ENCODE assay signal across 8 cellular contexts in genomic region chr3:32684029-32684799, GRCh38. TPM values are rescaled to one million over a fixed set of nuclear protein-coding genes. Genes with fewer than 3 reads are reported as not detected.
A peak's percentile ranks its signal among the peaks of the same experiment; 100 is the strongest.
DNase-seq lines count a peak whose midpoint lies in the region; ATAC-seq and TF ChIP-seq lines count a peak whose summit lies in the region.

No MANE protein-coding gene starts in this region.

- no peak for DNase-seq in activated CD8-positive, alpha-beta memory T cell treated with anti-CD3 and anti-CD28 coated beads, Interleukin-2, amount 10 ng/mL, durations not matched to agents 7 days and 5 days
- DNase-seq in activated CD8-positive, alpha-beta memory T cell treated with anti-CD3 and anti-CD28 coated beads, Interleukin-2, amount 50 U/mL, for 4 hours = no peak
- no peak for DNase-seq in activated naive CD8-positive, alpha-beta T cell treated with anti-CD3 and anti-CD28 coated beads, Interleukin-2, amount 10 ng/mL, durations not matched to agents 7 days and 5 days
- DNase-seq in left lung (no peak), Ammon's horn (ENCODE audit: low spot score) (no peak)

- H3K36me3 ChIP-seq in left lung (no peaks in the 10 kb centered on the region), thymus (ENCODE audit: control insufficient read depth, insufficient read depth) (no peaks in the 10 kb centered on the region)

- WGBS in thymus = 47% methylated on average over 4 of the region's 4 CpGs

- H3K4me1 ChIP-seq in left lung (peaks cover 0 to 20% of the 10 kb centered on the region in 2 donors), thymus (ENCODE audit: control insufficient read depth, insufficient read depth, low read length) (peaks cover 11% of the 10 kb centered on the region)

- no peaks in the 10 kb centered on the region for H3K9me3 Mint-ChIP-seq in activated CD8-positive, alpha-beta memory T cell treated with anti-CD3 and anti-CD28 coated beads, Interleukin-2, amount 10 ng/mL, durations not matched to agents 7 days and 5 days (ENCODE audit: low read depth)
- H3K9me3 Mint-ChIP-seq in activated naive CD8-positive, alpha-beta T cell treated with anti-CD3 and anti-CD28 coated beads, Interleukin-2, amount 10 ng/mL, durations not matched to agents 7 days and 5 days = no peaks in the 10 kb centered on the region

- H3K27me3 Mint-ChIP-seq in activated CD8-positive, alpha-beta memory T cell treated with anti-CD3 and anti-CD28 coated beads, Interleukin-2, amount 10 ng/mL, durations not matched to agents 7 days and 5 days = peaks cover 6% of the 10 kb centered on the region
- peaks cover 2% of the 10 kb centered on the region for H3K27me3 Mint-ChIP-seq in activated naive CD8-positive, alpha-beta T cell treated with anti-CD3 and anti-CD28 coated beads, Interleukin-2, amount 10 ng/mL, durations not matched to agents 7 days and 5 days

- intact Hi-C loops in left lung (cut with DNase I) = no loop called here

- no peak for ATAC-seq in activated CD8-positive, alpha-beta memory T cell treated with anti-CD3 and anti-CD28 coated beads, Interleukin-2, amount 10 ng/mL, durations not matched to agents 7 days and 5 days
- ATAC-seq in activated naive CD8-positive, alpha-beta T cell treated with anti-CD3 and anti-CD28 coated beads, Interleukin-2, amount 10 ng/mL, durations not matched to agents 7 days and 5 days (ENCODE audit: low read depth) = no peak
- ATAC-seq in left lung (no peak), HG02840 (IDR thresholded peaks at IDR 0.05; ENCODE audit: low FRiP score, unreplicated experiment) (no peak), HG03025 (IDR thresholded peaks at IDR 0.05; ENCODE audit: low FRiP score, unreplicated experiment) (no peak)

- H3K4me3 ChIP-seq in left lung (peak overlapping the region; percentile 89 to 92), thymus (ENCODE audit: low read length) (peak overlapping the region; percentile 95)

- POLR2A ChIA-PET in activated naive CD8-positive, alpha-beta T cell treated with anti-CD3 and anti-CD28 coated beads, Interleukin-2, amount 10 ng/mL, durations not matched to agents 7 days and 5 days (lab: Charles Lee) = interaction anchor here (0.6 to 1.2 kb wide), 4 partner anchors 18 to 199 kb away, joined by 3 to 5 read pairs (median 4); no protein-coding TSS in a partner anchor

- H3K4me3 Mint-ChIP-seq in activated CD8-positive, alpha-beta memory T cell treated with anti-CD3 and anti-CD28 coated beads, Interleukin-2, amount 10 ng/mL, durations not matched to agents 7 days and 5 days = peak overlapping the region; percentile 90
- peak overlapping the region; percentile 92 for H3K4me3 Mint-ChIP-seq in activated naive CD8-positive, alpha-beta T cell treated with anti-CD3 and anti-CD28 coated beads, Interleukin-2, amount 10 ng/mL, durations not matched to agents 7 days and 5 days

- peaks cover 35% of the 10 kb centered on the region for H3K4me1 Mint-ChIP-seq in activated CD8-positive, alpha-beta memory T cell treated with anti-CD3 and anti-CD28 coated beads, Interleukin-2, amount 10 ng/mL, durations not matched to agents 7 days and 5 days
- peaks cover 22% of the 10 kb centered on the region for H3K4me1 Mint-ChIP-seq in activated naive CD8-positive, alpha-beta T cell treated with anti-CD3 and anti-CD28 coated beads, Interleukin-2, amount 10 ng/mL, durations not matched to agents 7 days and 5 days

- H3K27me3 ChIP-seq in left lung (no peaks in the 10 kb centered on the region), thymus (ENCODE audit: control insufficient read depth, insufficient read depth) (no peaks in the 10 kb centered on the region)

- H3K27ac ChIP-seq in left lung = peak overlapping the region; percentile 85 to 95
- H3K27ac ChIP-seq in thymus (ENCODE audit: low read depth) = peak overlapping the region; percentile 86

- no peaks in the 10 kb centered on the region for H3K9me3 ChIP-seq in left lung
- no peaks in the 10 kb centered on the region for H3K9me3 ChIP-seq in thymus (ENCODE audit: control insufficient read depth)

- peaks cover 10% of the 10 kb centered on the region for H3K36me3 Mint-ChIP-seq in activated CD8-positive, alpha-beta memory T cell treated with anti-CD3 and anti-CD28 coated beads, Interleukin-2, amount 10 ng/mL, durations not matched to agents 7 days and 5 days
- peaks cover 13% of the 10 kb centered on the region for H3K36me3 Mint-ChIP-seq in activated naive CD8-positive, alpha-beta T cell treated with anti-CD3 and anti-CD28 coated beads, Interleukin-2, amount 10 ng/mL, durations not matched to agents 7 days and 5 days

- peak overlapping the region; percentile 79 for H3K27ac Mint-ChIP-seq in activated CD8-positive, alpha-beta memory T cell treated with anti-CD3 and anti-CD28 coated beads, Interleukin-2, amount 10 ng/mL, durations not matched to agents 7 days and 5 days
- peak overlapping the region; percentile 90 for H3K27ac Mint-ChIP-seq in activated naive CD8-positive, alpha-beta T cell treated with anti-CD3 and anti-CD28 coated beads, Interleukin-2, amount 10 ng/mL, durations not matched to agents 7 days and 5 days

- CTCF ChIA-PET in activated CD8-positive, alpha-beta memory T cell treated with anti-CD3 and anti-CD28 coated beads, Interleukin-2, amount 10 ng/mL, durations not matched to agents 7 days and 5 days (lab: Charles Lee) = interaction anchor here (0.8 to 1.5 kb wide), 6 partner anchors 11 to 174 kb away, joined by 3 to 7 read pairs (median 4); no protein-coding TSS in a partner anchor

- no peak for TF ChIP-seq CTCF in left lung (IDR thresholded peaks at IDR 0.05)

RNA-seq across cellular contexts. Expression of gene CNOT10, which starts 0.8 kb away (rescaled TPM):
- 10 to 100 TPM; 52.8 to 55.4 TPM for total RNA-seq in activated CD8-positive, alpha-beta memory T cell treated with anti-CD3 and anti-CD28 coated beads, Interleukin-2, amount 10 ng/mL, durations not matched to agents 7 days and 5 days
- total RNA-seq in activated naive CD8-positive, alpha-beta T cell treated with anti-CD3 and anti-CD28 coated beads, Interleukin-2, amount 10 ng/mL, durations not matched to agents 7 days and 5 days = 10 to 100 TPM; 56.0 to 62.9 TPM
- 10 to 100 TPM; 27.8 to 37.1 TPM for total RNA-seq in left lung
- 28.9 TPM for polyA plus RNA-seq in thymus
